In genomic region chr21:37366488-37367300, GRCh38 we compare ENCODE assay signal across 8 cellular contexts. TPM values are rescaled to one million over a fixed set of nuclear protein-coding genes. Genes with fewer than 3 reads are reported as not detected.
DNase-seq lines count a peak whose midpoint lies in the region; ATAC-seq and TF ChIP-seq lines count a peak whose summit lies in the region.

Gene DYRK1A, plus strand, starts transcription at chr21:37366773. Its CDS starts 53,602 bp downstream, at chr21:37420375.

- peak in 1 of 11 experiments; percentile 25 for TF ChIP-seq CTCF in spleen (IDR thresholded peaks at IDR 0.05 in 8 of 11, conservative IDR thresholded peaks at IDR 0.05 in 3 of 11)

- peak; percentile 77 for ATAC-seq in GM19023 (IDR thresholded peaks at IDR 0.05; ENCODE audit: unreplicated experiment)
- peak; percentile 71 for ATAC-seq in HG03280 (IDR thresholded peaks at IDR 0.05; ENCODE audit: unreplicated experiment)

- no peaks in the 10 kb centered on the region for H3K9me3 ChIP-seq in spleen

- H3K27ac ChIP-seq in spleen = peak within 1 kb of the TSS; percentile 99 to 100 (median 100)

- intact Hi-C loops in spleen (cut with DNase I; ENCODE audit: low total_unique reads) = no loop called here

- H3K4me1 ChIP-seq in spleen = peaks cover 29 to 53% (median 45%) of the 10 kb centered on the region in 6 donors

- DNase-seq in AG08396 (ENCODE audit: low spot score) (peak; percentile 99), NCI-H345 treated with DMSO at 0.1 percent for 48 hours (lab: John Stamatoyannopoulos, UW; ENCODE audit: unreplicated experiment) (peak; percentile 99), inferior parietal cortex (ENCODE audit: extremely low spot score) (peak; percentile 98), spleen (peak; percentile 99)
- DNase-seq in activated CD4-positive, CD25-positive, alpha-beta regulatory T cell (lab: John Stamatoyannopoulos, UW) = peak; percentile 94 to 96 (median 96)
- DNase-seq in central memory CD4-positive, alpha-beta T cell = peak; percentile 99

- H3K27me3 ChIP-seq in spleen (replicated peaks in 1 of 7) = no peaks in the 10 kb centered on the region

- TF ChIP-seq POLR2A in spleen (IDR thresholded peaks at IDR 0.05) = peak in 2 of 3 donors; percentile 17 to 63

- H3K36me3 ChIP-seq in spleen = no peaks in the 10 kb centered on the region

- peak within 1 kb of the TSS; percentile 64 to 88 (median 74) for H3K4me3 ChIP-seq in spleen

- 0 to 1% (median 0%) methylated on average over 16 to 89 of the region's 89 CpGs for WGBS in spleen, 5 donors

RNA-seq across cellular contexts. Expression of gene DYRK1A, which starts in this region (rescaled TPM):
- 100 to 1,000 TPM in 4 of 7 donors, 10 to 100 TPM in 3; 86.9 to 115 (median 101) TPM for total RNA-seq in spleen
- 10 to 100 TPM; 21.9 to 24.4 (median 22.7) TPM for polyA plus RNA-seq in spleen

Comparison
In these comparisons a context has a peak if more than half of its experiments do, and no peak if none do; other contexts are left out.
1. Peak in every context shown above with its lines: DNase-seq, ATAC-seq, H3K4me3 ChIP-seq and H3K27ac ChIP-seq.